Comparison of ENCODE assay signal across 9 cellular contexts in genomic region chr1:1207254-1207902, GRCh38. TPM values are rescaled to one million over a fixed set of nuclear protein-coding genes. Genes with fewer than 3 reads are reported as not detected.
A peak's percentile ranks its signal among the peaks of the same experiment; 100 is the strongest.
DNase-seq lines count a peak whose midpoint lies in the region; ATAC-seq, FAIRE-seq and TF ChIP-seq lines count a peak whose summit lies in the region.
"Had no signal": no experiment of that assay in that cellular context is flagged by ENCODE, and none has a peak within 500 bp of the region (broad histone marks: within the 10 kb centered on the region; RNA-seq: fewer than 3 reads in every experiment).

No MANE protein-coding gene starts in this region.

- peaks cover 0 to 49% (median 30%) of the 10 kb centered on the region in 4 donors for H3K4me1 ChIP-seq in Peyer's patch
- H3K4me1 ChIP-seq in kidney (ENCODE audit: control insufficient read depth in 1 of 2, insufficient read depth in 1 of 2, low read depth in 1 of 2, low read length in 2 of 2), result peaks cover 0 to 3% of the 10 kb centered on the region in 2 donors
- peaks cover 0 to 13% of the 10 kb centered on the region in 2 donors for H3K4me1 ChIP-seq in uterus

- H3K36me3 ChIP-seq in Peyer's patch (no peaks in the 10 kb centered on the region), kidney (ENCODE audit: control insufficient read depth in 1 of 2, insufficient read depth in 2 of 2, low read length in 2 of 2) (no peaks in the 10 kb centered on the region), uterus (no peaks in the 10 kb centered on the region)

- H3K27ac ChIP-seq in Peyer's patch (peak overlapping the region; percentile 52 to 81 (median 62)), kidney (ENCODE audit: low read depth in 2 of 2, low read length in 2 of 2) (no peak overlapping the region), uterus (no peak overlapping the region)

- peak; percentile 12 for DNase-seq in D341Med (ENCODE audit: low spot score)
- peak in 1 of 3 donors; percentile 47 for DNase-seq in Peyer's patch
- DNase-seq in kidney, result peak; percentile 60
- DNase-seq in uterus, result no peak
- no peak for DNase-seq in GM19239 (ENCODE audit: insufficient read length, low spot score)
- DNase-seq: NCI-H1105 treated with DMSO at 0.1 percent for 48 hours had no signal

- no peaks in the 10 kb centered on the region for H3K9me3 ChIP-seq in Peyer's patch
- H3K9me3 ChIP-seq in kidney (ENCODE audit: control insufficient read depth in 1 of 2, low read length in 2 of 2), result no peaks in the 10 kb centered on the region
- H3K9me3 ChIP-seq in uterus, result no peaks in the 10 kb centered on the region

- TF ChIP-seq CTCF in Peyer's patch (IDR thresholded peaks at IDR 0.05) (no peak), kidney (IDR thresholded peaks at IDR 0.05; ENCODE audit: borderline replicate concordance, extremely low read depth, insufficient read depth) (no peak), uterus (IDR thresholded peaks at IDR 0.05) (no peak)

- H3K9ac ChIP-seq in kidney (ENCODE audit: low read length in 2 of 2), result no peak overlapping the region

- H3K4me3 ChIP-seq in Peyer's patch (peak overlapping the region in 1 of 4 donors; percentile 29), kidney (ENCODE audit: low read length in 2 of 2) (no peak overlapping the region), uterus (no peak overlapping the region)

- H3K27me3 ChIP-seq in Peyer's patch (peaks cover 0 to 8% of the 10 kb centered on the region in 2 donors), uterus (peaks cover 0 to 4% of the 10 kb centered on the region in 2 donors)

- ATAC-seq in HG02798 (IDR thresholded peaks at IDR 0.05; ENCODE audit: poor library complexity, unreplicated experiment), result no peak

- intact Hi-C loops in kidney (cut with DNase I) (no loop called here), uterus (cut with DNase I; ENCODE audit: low total_unique reads) (no loop called here)

- FAIRE-seq in kidney (lab: Jason Lieb, UNC), result no peak
- no peak for FAIRE-seq in GM19239 (lab: Jason Lieb, UNC)
- FAIRE-seq: bronchial epithelial cell had no signal

- no peak for TF ChIP-seq POLR2A in Peyer's patch (IDR thresholded peaks at IDR 0.05)
- TF ChIP-seq POLR2A in uterus (IDR thresholded peaks at IDR 0.05), result no peak

RNA-seq across cellular contexts. Expression of gene TNFRSF18, which starts 1.0 kb away (rescaled TPM):
- 10 to 100 TPM in 1 of 4 donors, 1 to 10 TPM in 1, under 1 TPM in 1, not detected in 1; 0.70 to 38.0 (median 3.2) TPM for total RNA-seq in Peyer's patch
- 8.1 TPM for total RNA-seq in kidney
- polyA plus RNA-seq in kidney (ENCODE audit: insufficient read depth, low read depth, low replicate concordance), result not detected
- 1 to 10 TPM in 1 of 4 donors, under 1 TPM in 1, not detected in 2; 0.37 to 2.6 TPM for total RNA-seq in uterus
- total RNA-seq: bronchial epithelial cell, occipital lobe had no signal

RNA-seq across cellular contexts. Expression of gene TNFRSF4, which starts 6.6 kb away (rescaled TPM):
- total RNA-seq in Peyer's patch (1 to 10 TPM in 3 of 4 donors, not detected in 1; 1.6 to 9.1 (median 2.8) TPM), kidney (5.1 TPM), uterus (1 to 10 TPM in 2 of 4 donors, not detected in 2; 1.3 to 1.5 TPM)
- polyA plus RNA-seq in kidney (ENCODE audit: insufficient read depth, low read depth, low replicate concordance), result 3.3 TPM
- total RNA-seq: bronchial epithelial cell, occipital lobe had no signal

RNA-seq across cellular contexts. Expression of gene SDF4, which starts 24.4 kb away (rescaled TPM):
- total RNA-seq in Peyer's patch, result 100 to 1,000 TPM in 3 of 4 donors, 10 to 100 TPM in 1; 88.3 to 280 (median 177) TPM
- total RNA-seq in kidney, result 160 TPM
- polyA plus RNA-seq in kidney (ENCODE audit: insufficient read depth, low read depth, low replicate concordance), result 143 TPM
- 100 to 1,000 TPM in 1 of 4 donors, 10 to 100 TPM in 3; 29.7 to 105 (median 50.3) TPM for total RNA-seq in uterus

RNA-seq across cellular contexts. Expression of gene B3GALT6, which starts 24.7 kb away (rescaled TPM):
- total RNA-seq in Peyer's patch (10 to 100 TPM in 2 of 4 donors, 1 to 10 TPM in 2; 9.1 to 13.4 (median 10.6) TPM), kidney (20.3 TPM), uterus (10 to 100 TPM in 3 of 4 donors, 1 to 10 TPM in 1; 1.8 to 23.5 (median 17.6) TPM)
- polyA plus RNA-seq in kidney (ENCODE audit: insufficient read depth, low read depth, low replicate concordance), result 13.7 TPM

RNA-seq across cellular contexts. Expression of gene TTLL10, which starts 33.7 kb away (rescaled TPM):
- 1 to 10 TPM in 3 of 4 donors, not detected in 1; 1.6 to 3.6 (median 1.8) TPM for total RNA-seq in Peyer's patch
- 1.5 TPM for total RNA-seq in kidney
- not detected for polyA plus RNA-seq in kidney (ENCODE audit: insufficient read depth, low read depth, low replicate concordance)
- under 1 TPM in 2 of 4 donors, not detected in 2; 0.35 to 0.51 TPM for total RNA-seq in uterus
- total RNA-seq: bronchial epithelial cell, occipital lobe had no signal

Comparison
In these comparisons a context has a peak if more than half of its experiments do, and no peak if none do; other contexts are left out.
1. DNase-seq: peak in D341Med (single experiment) and kidney (single experiment); none in uterus (0 of 2) and GM19239 (single experiment).
2. H3K27ac ChIP-seq: peak in Peyer's patch (4 of 4); none in kidney (0 of 2) and uterus (0 of 2).